In genomic region chr15:63374686-63375520, GRCh38 we compare ENCODE assay signal across 8 cellular contexts. TPM values are rescaled to one million over a fixed set of nuclear protein-coding genes. Genes with fewer than 3 reads are reported as not detected.
DNase-seq lines count a peak whose midpoint lies in the region; ATAC-seq, FAIRE-seq and TF ChIP-seq lines count a peak whose summit lies in the region.

No MANE protein-coding gene starts in this region.

- peaks cover 16% of the 10 kb centered on the region; the same call in 1 of the 2 replicates for H3F3A ChIP-seq in PC-9 (ENCODE audit: insufficient read depth, low read depth)

- no peak overlapping the region for H2AFZ ChIP-seq in PC-9

- H3K27me3 Mint-ChIP-seq in endodermal cell (ENCODE audit: insufficient read depth): peaks cover 32% of the 10 kb centered on the region

- peak overlapping the region; percentile 51 for H3K4me2 ChIP-seq in PC-9

- TF ChIP-seq POLR2A in GM12891 (IDR thresholded peaks at IDR 0.05; ENCODE audit: low read depth, low read length): no peak

- no peak overlapping the region for H3K9ac ChIP-seq in endodermal cell (ENCODE audit: extremely low read depth, low read length, poor library complexity, severe bottlenecking)

- WGBS in endodermal cell (ENCODE audit: insufficient coverage in 1 of 2, insufficient read length in 1 of 2), 2 experiments: 78 to 90% methylated on average over 6 to 11 of the region's 11 CpGs

- DNase-seq in GM12891 (ENCODE audit: insufficient read length, low spot score) (no peak), PC-9 (peak; percentile 38 to 57), epidermal melanocyte (ENCODE audit: insufficient read length, low spot score) (peak; percentile 67), occipital lobe (lab: John Stamatoyannopoulos, UW) (peak; percentile 35), endodermal cell (no peak)

- H3K9me3 ChIP-seq in PC-9 (ENCODE audit: insufficient read depth, low read depth) (no peaks in the 10 kb centered on the region), endodermal cell (ENCODE audit: control insufficient read depth, low read length) (no peaks in the 10 kb centered on the region)

- H3K27me3 ChIP-seq in PC-9 (ENCODE audit: insufficient read depth, low read depth) (no peaks in the 10 kb centered on the region), endodermal cell (ENCODE audit: control insufficient read depth, insufficient read depth, low read length, poor library complexity, severe bottlenecking) (peaks cover under 1% of the 10 kb centered on the region)

- no TSS peak for BruUV-seq in PC-9 (replicated peaks; lab: Mats Ljungman, UMichigan)

- ATAC-seq in HG03175 (IDR thresholded peaks at IDR 0.05; ENCODE audit: unreplicated experiment) (no peak), HG02610 (IDR thresholded peaks at IDR 0.05; ENCODE audit: unreplicated experiment) (no peak)
- ATAC-seq in activated CD4-positive, CD25-positive, alpha-beta regulatory T cell treated with anti-CD3 and anti-CD28 coated beads, Interleukin-2, amount 50 U/mL, for 24 hours: no peak

- H4K20me1 ChIP-seq in PC-9 (ENCODE audit: insufficient read depth): no peaks in the 10 kb centered on the region

- POLR2A ChIA-PET in PC-9 (lab: Charles Lee; ENCODE audit: unreplicated experiment): interaction anchor here (0.6 kb wide), 1 partner anchor 118 kb away, joined by 3 read pairs; no protein-coding TSS in a partner anchor

- peak; percentile 40 for FAIRE-seq in GM12891 (lab: Jason Lieb, UNC)

- H3K9me2 ChIP-seq in PC-9 (ENCODE audit: insufficient read depth): no peaks in the 10 kb centered on the region

- intact Hi-C loops in PC-9 (cut with micrococcal nuclease; ENCODE audit: unreplicated experiment): no loop called here

- no peak for TF ChIP-seq CTCF in PC-9 (conservative IDR thresholded peaks at IDR 0.05)
- no peak for TF ChIP-seq CTCF in endodermal cell (conservative IDR thresholded peaks at IDR 0.05)

- no peaks in the 10 kb centered on the region for H3K79me2 ChIP-seq in PC-9 (ENCODE audit: low read depth)

- no peaks in the 10 kb centered on the region for H3K36me3 ChIP-seq in PC-9 (ENCODE audit: low read depth)
- no peaks in the 10 kb centered on the region for H3K36me3 ChIP-seq in endodermal cell (ENCODE audit: control insufficient read depth, insufficient read depth, low read length)

- no peak overlapping the region for H3K27ac Mint-ChIP-seq in endodermal cell

- H3K4me3 Mint-ChIP-seq in endodermal cell: no peak overlapping the region

- H3K27ac ChIP-seq in PC-9: no peak overlapping the region
- no peak overlapping the region for H3K27ac ChIP-seq in endodermal cell (ENCODE audit: low read depth, low read length)

- CTCF ChIA-PET in PC-9 (lab: Charles Lee): interaction anchor here (0.6 kb wide), 2 partner anchors 15 to 28 kb away, joined by 3 read pairs; no protein-coding TSS in a partner anchor

- H3K36me3 Mint-ChIP-seq in endodermal cell (ENCODE audit: low read depth): no peaks in the 10 kb centered on the region

- H3K4me1 ChIP-seq in PC-9 (replicated peaks; ENCODE audit: insufficient read depth) (peaks cover 42% of the 10 kb centered on the region), endodermal cell (ENCODE audit: control insufficient read depth, insufficient read depth, low read length) (peaks cover 3% of the 10 kb centered on the region)

- H3K9me3 Mint-ChIP-seq in endodermal cell: no peaks in the 10 kb centered on the region

- peaks cover 12% of the 10 kb centered on the region for H3K4me1 Mint-ChIP-seq in endodermal cell

- H3K4me3 ChIP-seq in PC-9 (no peak overlapping the region), endodermal cell (ENCODE audit: low read length) (no peak overlapping the region)

TF ChIP-seq in GM12891, 5 proteins besides CTCF, POLR2A, EP300 and RAD21:
- TF ChIP-seq SPI1 (IDR thresholded peaks at IDR 0.05; ENCODE audit: low read depth, low read length): no peak
- TF ChIP-seq TAF1 (IDR thresholded peaks at IDR 0.05; ENCODE audit: low read depth, low read length): no peak
- no peak for TF ChIP-seq POLR2AphosphoS5 (IDR thresholded peaks at IDR 0.05; ENCODE audit: low read depth, low read length)
- TF ChIP-seq POU2F2 (IDR thresholded peaks at IDR 0.05; ENCODE audit: low read depth, low read length): no peak
- TF ChIP-seq PAX5 (IDR thresholded peaks at IDR 0.05; ENCODE audit: insufficient read depth, low read length, severe bottlenecking): no peak

RNA-seq across cellular contexts. Expression of gene CA12, which starts 6.7 kb away (rescaled TPM):
- not detected for polyA plus RNA-seq in GM12891 (2012; ENCODE audit: low read depth, missing spikeins)
- total RNA-seq in PC-9 (2021) (3.8 and 4.6 TPM in 2 replicates), occipital lobe (8.7 TPM), endodermal cell (1 to 10 TPM; 1.2 to 2.1 TPM)
- polyA plus RNA-seq in endodermal cell (2013, experiment 1 of 2): 0.57 TPM
- polyA plus RNA-seq in endodermal cell (2013, experiment 2 of 2): 0.58 TPM

Comparison
In these comparisons a context has a peak if more than half of its experiments do, and no peak if none do; other contexts are left out.
1. DNase-seq: peak in PC-9 (2 of 2), epidermal melanocyte (single experiment) and occipital lobe (single experiment); none in GM12891 (single experiment) and endodermal cell (single experiment).